22 cellular contexts compared by ENCODE assay signal in the genomic region with DNA sequence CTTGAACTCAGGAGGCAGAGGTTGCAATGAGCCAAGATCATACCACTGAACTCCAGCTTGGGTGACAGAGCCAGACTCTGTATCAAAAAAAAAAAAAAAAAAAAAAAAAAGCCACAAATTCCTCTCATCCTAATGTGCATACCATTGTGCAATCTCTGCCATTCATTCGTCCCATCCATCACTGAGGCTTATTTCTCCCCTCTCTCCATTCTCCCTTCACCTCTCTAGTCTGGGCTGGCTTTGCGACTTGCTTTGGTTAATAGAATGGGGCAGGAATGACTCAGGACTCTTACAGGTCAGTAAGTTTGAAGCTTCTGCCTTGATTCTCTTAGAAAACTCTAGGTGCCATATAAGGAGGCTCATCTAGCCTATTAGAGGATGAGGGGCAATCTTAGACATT.
DNase-seq lines count a peak whose midpoint lies in the region; TF ChIP-seq lines count a peak whose summit lies in the region.
"Had no signal": no experiment of that assay in that cellular context is flagged by ENCODE, and none has a peak within 500 bp of the region (broad histone marks: within the 10 kb centered on the region; RNA-seq: fewer than 3 reads in every experiment).

No MANE protein-coding gene starts in this region.

- in situ Hi-C loops in ACHN (cut with HindIII; ENCODE audit: low pct_ligation_motif_present, low pct_unique_long_range_greater_than_20kb, low sequenced_read_pairs) = no loop called here
- in situ Hi-C loops in G401 (cut with HindIII; ENCODE audit: low sequenced_read_pairs) = no loop called here

- no peak for TF ChIP-seq CTCF in fibroblast of mammary gland (conservative IDR thresholded peaks at IDR 0.05; ENCODE audit: control insufficient read depth, insufficient read depth, low read depth, low read length)

- peak; percentile 45 for DNase-seq in ACHN
- DNase-seq in G401 (ENCODE audit: low spot score) = peak; percentile 3
- DNase-seq in M059J (ENCODE audit: low read depth) = peak; percentile 79
- DNase-seq in fibroblast of mammary gland (ENCODE audit: low read depth) = peak; percentile 18
- no peak for DNase-seq in cerebellum (ENCODE audit: low spot score)
- DNase-seq in iPS-NIHi7 (ENCODE audit: extremely low spot score) = no peak
- DNase-seq in activated CD4-positive, alpha-beta T cell treated with anti-CD3 and anti-CD28 coated beads, Interleukin-2, amount 50 U/mL, for 1 hour = no peak
- DNase-seq in NCI-H446 (lab: John Stamatoyannopoulos, UW) = no peak
- DNase-seq: activated CD8-positive, alpha-beta memory T cell treated with anti-CD3 and anti-CD28 coated beads, Interleukin-2, amount 50 U/mL, for 48 hours; activated effector memory CD4-positive, alpha-beta T cell treated with anti-CD3 and anti-CD28 coated beads, Interleukin-2, amount 50 U/mL, for 16 hours; amygdala; CD4-positive, alpha-beta T cell; left cardiac atrium; MG63; midbrain; NCI-H1694 treated with DMSO at 0.1 percent for 48 hours; NCI-H2227 treated with DMSO at 0.1 percent for 48 hours; NCI-H82; PC-3; stimulated activated CD4-positive, alpha-beta T cell treated with anti-CD3 and anti-CD28 coated beads, Interleukin-2, amount 100 ng/mL, for 24 hours; stimulated activated naive B cell treated with anti-CD40 and anti-IgM and Interleukin-4, amounts not matched to agents 10 μg/mL and 1 μg/mL and 100 μg/mL, for 72 hours; T-helper 17 cell had no signal

- no peak overlapping the region for H3K4me3 ChIP-seq in fibroblast of mammary gland (ENCODE audit: control insufficient read depth, low read depth, low read length)
- H3K4me3 ChIP-seq: MG63 had no signal

Comparison
In these comparisons a context has a peak if more than half of its experiments do, and no peak if none do; other contexts are left out.
1. DNase-seq: peak in ACHN (single experiment), G401 (single experiment), M059J (single experiment) and fibroblast of mammary gland (single experiment); none in cerebellum (single experiment), iPS-NIHi7 (single experiment), activated CD4-positive, alpha-beta T cell treated with anti-CD3 and anti-CD28 coated beads, Interleukin-2, amount 50 U/mL, for 1 hour (single experiment) and NCI-H446 (0 of 2).